In the genomic region with DNA sequence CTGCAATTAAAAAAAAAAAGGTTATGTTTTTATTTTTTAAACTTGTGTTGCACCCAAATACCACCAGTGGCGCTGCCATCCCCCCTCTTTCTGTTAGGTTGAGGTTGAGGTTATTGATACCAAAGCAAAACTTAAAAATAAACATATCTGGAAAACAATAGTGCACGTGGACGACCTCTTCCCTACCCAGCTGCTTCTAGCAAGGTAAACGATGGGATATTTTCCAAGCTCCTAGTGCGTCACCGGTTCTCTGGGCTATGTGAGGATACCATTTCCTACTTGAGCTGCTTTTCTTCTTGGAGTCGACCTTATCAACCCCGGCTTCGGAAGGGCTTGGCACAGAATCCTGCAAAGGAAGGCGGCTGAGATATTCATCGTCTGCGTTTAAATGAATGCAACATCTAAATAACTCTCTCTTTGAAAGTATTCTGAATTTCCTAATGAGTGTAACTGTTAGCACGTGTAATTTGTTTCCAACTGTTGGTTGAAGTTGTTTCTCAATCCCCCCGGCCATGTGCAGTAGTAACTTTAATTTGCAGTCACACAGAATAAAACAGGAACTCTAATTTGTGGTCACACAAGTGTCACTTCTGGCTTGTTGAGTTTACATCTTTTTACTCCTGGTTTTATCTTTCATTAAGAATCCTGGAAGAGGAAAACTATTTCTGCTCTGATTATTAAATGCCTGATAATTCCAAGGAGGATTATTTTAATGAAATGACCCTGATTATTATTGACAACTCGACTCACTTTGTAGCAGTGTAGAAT, we compare ENCODE assay signal across 8 cellular contexts. TPM values are rescaled to one million over a fixed set of nuclear protein-coding genes. Genes with fewer than 3 reads are reported as not detected.
DNase-seq lines count a peak whose midpoint lies in the region; ATAC-seq and TF ChIP-seq lines count a peak whose summit lies in the region.

No MANE protein-coding gene starts in this region.

- H3K36me3 ChIP-seq in endodermal cell (ENCODE audit: control insufficient read depth, insufficient read depth, low read length): peaks cover 8% of the 10 kb centered on the region
- no peaks in the 10 kb centered on the region for H3K36me3 ChIP-seq in mesendoderm (ENCODE audit: control insufficient read depth, insufficient read depth, low read length)

- peaks cover 3% of the 10 kb centered on the region for H3K79me2 ChIP-seq in mesendoderm (ENCODE audit: control insufficient read depth, insufficient read depth, low read length)

- H3K23ac ChIP-seq in mesendoderm (ENCODE audit: low read length): no peak overlapping the region

- no peak overlapping the region for H3K18ac ChIP-seq in mesendoderm (ENCODE audit: low read length)

- peak overlapping the region; percentile 97 for H3K4me3 Mint-ChIP-seq in stimulated activated naive CD8-positive, alpha-beta T cell treated with anti-CD3 and anti-CD28 coated beads, Interleukin-15, Interleukin-2, amounts not matched to agents 100 ng/mL and 50 ng/mL, for 24 hours
- H3K4me3 Mint-ChIP-seq in endodermal cell (peak overlapping the region; percentile 94), type B pancreatic cell (peak overlapping the region; percentile 97)

- H3K27ac ChIP-seq in endodermal cell (ENCODE audit: low read depth, low read length) (no peak overlapping the region), mesendoderm (ENCODE audit: low read depth, low read length) (no peak overlapping the region)

- no peaks in the 10 kb centered on the region for H3K27me3 Mint-ChIP-seq in stimulated activated naive CD8-positive, alpha-beta T cell treated with anti-CD3 and anti-CD28 coated beads, Interleukin-15, Interleukin-2, amounts not matched to agents 100 ng/mL and 50 ng/mL, for 24 hours
- H3K27me3 Mint-ChIP-seq in endodermal cell (ENCODE audit: insufficient read depth): no peaks in the 10 kb centered on the region
- H3K27me3 Mint-ChIP-seq in type B pancreatic cell: no peaks in the 10 kb centered on the region

- no peak overlapping the region for H2BK15ac ChIP-seq in mesendoderm (replicated peaks; ENCODE audit: low read depth)

- no peaks in the 10 kb centered on the region for H3K9me3 Mint-ChIP-seq in stimulated activated naive CD8-positive, alpha-beta T cell treated with anti-CD3 and anti-CD28 coated beads, Interleukin-15, Interleukin-2, amounts not matched to agents 100 ng/mL and 50 ng/mL, for 24 hours
- H3K9me3 Mint-ChIP-seq in endodermal cell (no peaks in the 10 kb centered on the region), type B pancreatic cell (no peaks in the 10 kb centered on the region)

- H4K5ac ChIP-seq in mesendoderm (ENCODE audit: low read length): no peak overlapping the region

- peak; percentile 54 for TF ChIP-seq CTCF in endodermal cell (conservative IDR thresholded peaks at IDR 0.05)
- TF ChIP-seq CTCF in type B pancreatic cell (conservative IDR thresholded peaks at IDR 0.05): peak; percentile 56

- H3K36me3 Mint-ChIP-seq in stimulated activated naive CD8-positive, alpha-beta T cell treated with anti-CD3 and anti-CD28 coated beads, Interleukin-15, Interleukin-2, amounts not matched to agents 100 ng/mL and 50 ng/mL, for 24 hours (ENCODE audit: low read depth): peaks cover 18% of the 10 kb centered on the region
- peaks cover 5% of the 10 kb centered on the region for H3K36me3 Mint-ChIP-seq in endodermal cell (ENCODE audit: low read depth)
- H3K36me3 Mint-ChIP-seq in type B pancreatic cell: peaks cover 9% of the 10 kb centered on the region

- H3K56ac ChIP-seq in mesendoderm (ENCODE audit: low read length): peak overlapping the region; percentile 99

- no peak overlapping the region for H2AK5ac ChIP-seq in mesendoderm (ENCODE audit: low read length)

- no peak overlapping the region for H4K8ac ChIP-seq in mesendoderm (ENCODE audit: low read depth, low read length)

- no peak overlapping the region for H3K4ac ChIP-seq in mesendoderm (ENCODE audit: low read depth, low read length)

- peaks cover 3% of the 10 kb centered on the region for H3K9me3 ChIP-seq in endodermal cell (ENCODE audit: control insufficient read depth, low read length)

- H3K9ac ChIP-seq in endodermal cell (ENCODE audit: extremely low read depth, low read length, poor library complexity, severe bottlenecking): peak overlapping the region; percentile 78
- H3K9ac ChIP-seq in mesendoderm (ENCODE audit: low read length): peak overlapping the region; percentile 89

- peaks cover 3% of the 10 kb centered on the region for H3K79me1 ChIP-seq in mesendoderm (ENCODE audit: low read length)

- no peak for ATAC-seq in stimulated activated naive CD8-positive, alpha-beta T cell treated with anti-CD3 and anti-CD28 coated beads, Interleukin-15, Interleukin-2, amounts not matched to agents 100 U/mL and 50 U/mL, for 24 hours
- ATAC-seq in HG03196 (IDR thresholded peaks at IDR 0.05; ENCODE audit: unreplicated experiment): no peak

- H3K4me1 ChIP-seq in endodermal cell (ENCODE audit: control insufficient read depth, insufficient read depth, low read length) (no peaks in the 10 kb centered on the region), mesendoderm (ENCODE audit: control insufficient read depth, low read depth, low read length) (no peaks in the 10 kb centered on the region)

- H2BK120ac ChIP-seq in mesendoderm (ENCODE audit: low read depth, low read length): no peak overlapping the region

- H3K4me3 ChIP-seq in endodermal cell (ENCODE audit: low read length) (peak overlapping the region; percentile 94), mesendoderm (ENCODE audit: low read length) (peak overlapping the region; percentile 91)

- 11 to 19% methylated on average over 6 to 14 of the region's 15 CpGs for WGBS in endodermal cell (ENCODE audit: insufficient coverage in 1 of 2, insufficient read length in 1 of 2), 2 experiments
- WGBS in mesendoderm (ENCODE audit: extremely low coverage, insufficient coverage, low lambda C conversion rate): no CpG with 5 or more reads among the region's 15 CpGs

- H3K4me2 ChIP-seq in mesendoderm (ENCODE audit: low read length): peak overlapping the region; percentile 64

- H3K27me3 ChIP-seq in endodermal cell (ENCODE audit: control insufficient read depth, insufficient read depth, low read length, poor library complexity, severe bottlenecking) (no peaks in the 10 kb centered on the region), mesendoderm (ENCODE audit: insufficient read depth, low read length, poor library complexity) (no peaks in the 10 kb centered on the region)

- no peak overlapping the region for H2BK5ac ChIP-seq in mesendoderm (ENCODE audit: low read length)

- peak overlapping the region; percentile 93 for H3K27ac Mint-ChIP-seq in stimulated activated naive CD8-positive, alpha-beta T cell treated with anti-CD3 and anti-CD28 coated beads, Interleukin-15, Interleukin-2, amounts not matched to agents 100 ng/mL and 50 ng/mL, for 24 hours
- peak overlapping the region; percentile 96 for H3K27ac Mint-ChIP-seq in endodermal cell
- peak overlapping the region; percentile 92 for H3K27ac Mint-ChIP-seq in type B pancreatic cell

- peaks cover 41% of the 10 kb centered on the region for H3K4me1 Mint-ChIP-seq in stimulated activated naive CD8-positive, alpha-beta T cell treated with anti-CD3 and anti-CD28 coated beads, Interleukin-15, Interleukin-2, amounts not matched to agents 100 ng/mL and 50 ng/mL, for 24 hours (ENCODE audit: low read depth)
- peaks cover 16% of the 10 kb centered on the region for H3K4me1 Mint-ChIP-seq in endodermal cell
- peaks cover 32% of the 10 kb centered on the region for H3K4me1 Mint-ChIP-seq in type B pancreatic cell (ENCODE audit: unreplicated experiment)

- no peak for DNase-seq in stimulated activated naive CD8-positive, alpha-beta T cell treated with anti-CD3 and anti-CD28 coated beads, Interleukin-15, Interleukin-2, amounts not matched to agents 100 U/mL and 50 U/mL, for 24 hours
- DNase-seq in NCI-H1092 (lab: John Stamatoyannopoulos, UW) (peak; percentile 9), SKM-1 (lab: John Stamatoyannopoulos, UW; ENCODE audit: unreplicated experiment) (peak; percentile 72), endodermal cell (peak; percentile 71), mesendoderm (peak; percentile 82), type B pancreatic cell (ENCODE audit: extremely low spot score, unreplicated experiment) (no peak)

RNA-seq across cellular contexts. Expression of a gene that starts 1.0 kb away (rescaled TPM):
- total RNA-seq in endodermal cell (10 to 100 TPM; 53.3 to 56.4 TPM), type B pancreatic cell (ENCODE audit: low replicate concordance) (41.3 and 50.8 TPM in 2 replicates)
- 39.8 TPM for polyA plus RNA-seq in endodermal cell (2013, experiment 1 of 2)
- polyA plus RNA-seq in endodermal cell (2013, experiment 2 of 2): 37.1 TPM
- 21.5 TPM for polyA plus RNA-seq in mesendoderm (2013, experiment 1 of 2)
- 21.5 TPM for polyA plus RNA-seq in mesendoderm (2013, experiment 2 of 2)

Comparison
In these comparisons a context has a peak if more than half of its experiments do, and no peak if none do; other contexts are left out.
1. DNase-seq: peak in NCI-H1092 (single experiment), SKM-1 (single experiment), endodermal cell (single experiment) and mesendoderm (single experiment); none in stimulated activated naive CD8-positive, alpha-beta T cell treated with anti-CD3 and anti-CD28 coated beads, Interleukin-15, Interleukin-2, amounts not matched to agents 100 U/mL and 50 U/mL, for 24 hours (single experiment) and type B pancreatic cell (single experiment).
2. Peak in every context shown above with its lines, with median percentiles within 50 percentile points of each other: H3K27ac Mint-ChIP-seq and H3K4me3 Mint-ChIP-seq.